In genomic region chr13:110711778-110712070, GRCh38 we compare ENCODE assay signal across 8 cellular contexts. TPM values are rescaled to one million over a fixed set of nuclear protein-coding genes. Genes with fewer than 3 reads are reported as not detected.
A peak's percentile ranks its signal among the peaks of the same experiment; 100 is the strongest.
DNase-seq lines count a peak whose midpoint lies in the region; ATAC-seq lines count a peak whose summit lies in the region.

No MANE protein-coding gene starts in this region.

- H3K4me3 ChIP-seq in GM08714 (ENCODE audit: low read length), result peak overlapping the region; percentile 92

- H3K4me1 Mint-ChIP-seq in naive B cell, result peaks cover 17 to 30% (median 19%) of the 10 kb centered on the region in 3 donors

- H3K9me3 Mint-ChIP-seq in naive B cell, result peaks cover 0 to 2% (median 0%) of the 10 kb centered on the region in 7 donors

- peak overlapping the region; percentile 96 to 99 (median 99) for H3K27ac Mint-ChIP-seq in naive B cell

- ATAC-seq in naive B cell (ENCODE audit: low read depth in 2 of 2), result no peak
- no peak for ATAC-seq in GM18498 (IDR thresholded peaks at IDR 0.05; ENCODE audit: unreplicated experiment)
- ATAC-seq in HG02885 (IDR thresholded peaks at IDR 0.05; ENCODE audit: poor library complexity, unreplicated experiment), result no peak
- ATAC-seq in HG03159 (IDR thresholded peaks at IDR 0.05; ENCODE audit: unreplicated experiment), result no peak

- DNase-seq in NCI-H524 treated with DMSO at 0.1 percent for 48 hours (lab: John Stamatoyannopoulos, UW), result peak; percentile 31
- DNase-seq in dermis blood vessel endothelial cell, result peak; percentile 32
- no peak for DNase-seq in naive B cell
- DNase-seq in GF-D8 (lab: John Stamatoyannopoulos, UW), result no peak

- H3K36me3 Mint-ChIP-seq in naive B cell, result no peaks in the 10 kb centered on the region

- H3K27me3 Mint-ChIP-seq in naive B cell, result no peaks in the 10 kb centered on the region

- H3K4me3 Mint-ChIP-seq in naive B cell, result peak overlapping the region; percentile 89 to 100 (median 98)

RNA-seq across cellular contexts. Expression of gene ING1, which starts 1.8 kb away (rescaled TPM):
- 14.3 and 18.0 TPM in 2 replicates for total RNA-seq in dermis blood vessel endothelial cell
- polyA plus RNA-seq in naive B cell (ENCODE audit: low read depth in 6 of 6), result 10 to 100 TPM; 16.8 to 29.2 (median 20.9) TPM

RNA-seq across cellular contexts. Expression of gene CARS2, which starts 5.8 kb away (rescaled TPM):
- total RNA-seq in dermis blood vessel endothelial cell, result 47.6 and 64.1 TPM in 2 replicates
- 10 to 100 TPM; 44.4 to 69.8 (median 52.9) TPM for polyA plus RNA-seq in naive B cell (ENCODE audit: low read depth in 6 of 6)

Comparison
In these comparisons a context has a peak if more than half of its experiments do, and no peak if none do; other contexts are left out.
1. DNase-seq: peak in NCI-H524 treated with DMSO at 0.1 percent for 48 hours (single experiment) and dermis blood vessel endothelial cell (single experiment); none in naive B cell (single experiment) and GF-D8 (single experiment).